ENCODE assay signal across 23 cellular contexts in genomic region chr6:77536701-77537100, GRCh38.
DNase-seq lines count a peak whose midpoint lies in the region; ATAC-seq, FAIRE-seq and TF ChIP-seq lines count a peak whose summit lies in the region.
"Had no signal": no experiment of that assay in that cellular context is flagged by ENCODE, and none has a peak within 500 bp of the region (broad histone marks: within the 10 kb centered on the region; RNA-seq: fewer than 3 reads in every experiment).

No MANE protein-coding gene starts in this region.

- BruUV-seq in HepG2 (replicated peaks; lab: Mats Ljungman, UMichigan) (no TSS peak), GM12878 (replicated peaks; lab: Mats Ljungman, UMichigan) (no TSS peak)

- H3K4me1 ChIP-seq in HepG2 (ENCODE audit: insufficient read depth, low read length), result no peaks in the 10 kb centered on the region
- H3K4me1 ChIP-seq in right lobe of liver, result no peaks in the 10 kb centered on the region
- no peaks in the 10 kb centered on the region for H3K4me1 ChIP-seq in GM12878 (ENCODE audit: control insufficient read depth, insufficient read depth, low read length)
- H3K4me1 ChIP-seq: BE2C, BLaER1 had no signal

- H3K27me3 ChIP-seq in HepG2 (ENCODE audit: control insufficient read depth in 1 of 2, insufficient read depth in 2 of 2, low read length in 2 of 2), result no peaks in the 10 kb centered on the region
- no peaks in the 10 kb centered on the region for H3K27me3 ChIP-seq in right lobe of liver
- no peaks in the 10 kb centered on the region for H3K27me3 ChIP-seq in GM12878 (replicated peaks in 1 of 2; ENCODE audit: control insufficient read depth in 2 of 2, insufficient read depth in 2 of 2, low read length in 1 of 2)
- H3K27me3 ChIP-seq: BE2C, BLaER1 had no signal

- H3K4me2 ChIP-seq in HepG2 (ENCODE audit: low read depth, low read length) (no peak overlapping the region), GM12878 (ENCODE audit: control insufficient read depth, insufficient read depth) (no peak overlapping the region)
- H3K4me2 ChIP-seq: BLaER1 had no signal

- no peak for TF ChIP-seq CTCF in HepG2 (CRISPR knock-in tag; IDR thresholded peaks at IDR 0.05)
- no peak for TF ChIP-seq CTCF in right lobe of liver (IDR thresholded peaks at IDR 0.05)
- no peak for TF ChIP-seq CTCF in GM12878 (IDR thresholded peaks at IDR 0.05 in 2 of 3, conservative IDR thresholded peaks at IDR 0.05 in 1 of 3; ENCODE audit: control insufficient read depth in 2 of 3, extremely low read depth in 1 of 3, insufficient read depth in 1 of 3, low read depth in 3 of 3, low read length in 3 of 3)

- no peaks in the 10 kb centered on the region for H3K36me3 ChIP-seq in HepG2 (replicated peaks in 1 of 2; ENCODE audit: control insufficient read depth in 1 of 2, insufficient read depth in 2 of 2, low read length in 2 of 2)
- H3K36me3 ChIP-seq in right lobe of liver, result no peaks in the 10 kb centered on the region
- H3K36me3 ChIP-seq in GM12878 (ENCODE audit: control insufficient read depth in 2 of 2, insufficient read depth in 2 of 2, low read length in 1 of 2), result no peaks in the 10 kb centered on the region
- H3K36me3 ChIP-seq: BE2C, BLaER1 had no signal

- CTCF ChIA-PET in HepG2 (lab: Yijun Ruan, JAX; ENCODE audit: low intra/inter-chr PET ratio, low total read pairs), result no interaction called here
- CTCF ChIA-PET in GM12878 (lab: Yijun Ruan, JAX), result interaction anchor here (0.6 to 1.6 kb wide), 5 partner anchors 9 to 62 kb away, joined by 3 to 4 read pairs (median 3); no protein-coding TSS in a partner anchor

- TF ChIP-seq EP300 in HepG2 (IDR thresholded peaks at IDR 0.05; ENCODE audit: low read depth in 2 of 2, low read length in 2 of 2) (no peak), HepG2 (CRISPR knock-in tag; IDR thresholded peaks at IDR 0.05; ENCODE audit: borderline replicate concordance) (no peak), GM12878 (IDR thresholded peaks at IDR 0.05; ENCODE audit: borderline replicate concordance in 1 of 2, control insufficient read depth in 1 of 2, low read depth in 2 of 2, low read length in 2 of 2) (no peak)

- H3K9ac ChIP-seq in HepG2 (ENCODE audit: insufficient read depth, low read depth, low read length) (no peak overlapping the region), GM12878 (ENCODE audit: control insufficient read depth, insufficient read depth, low read length) (no peak overlapping the region)
- H3K9ac ChIP-seq: BLaER1 had no signal

- no peak overlapping the region for H3K27ac ChIP-seq in HepG2 (ENCODE audit: extremely low read length, insufficient read depth, low read length)
- H3K27ac ChIP-seq in right lobe of liver, result no peak overlapping the region
- no peak overlapping the region for H3K27ac ChIP-seq in GM12878 (ENCODE audit: control insufficient read depth, insufficient read depth)
- H3K27ac ChIP-seq: 22Rv1, BLaER1 had no signal

- TF ChIP-seq RAD21 in HepG2 (CRISPR knock-in tag; IDR thresholded peaks at IDR 0.05) (no peak), GM12878 (IDR thresholded peaks at IDR 0.05; ENCODE audit: insufficient read depth, low read depth, low read length) (no peak)

- H2AFZ ChIP-seq in HepG2 (ENCODE audit: low read length), result no peak overlapping the region
- H2AFZ ChIP-seq in GM12878 (ENCODE audit: control insufficient read depth, low read depth, low read length), result no peak overlapping the region

- POLR2A ChIA-PET in HepG2 (lab: Yijun Ruan, JAX) (no interaction called here), GM12878 (lab: Charles Lee) (interaction anchor here (1.2 to 2.5 kb wide), 3 partner anchors 12 to 27 kb away, joined by 4 to 8 read pairs (median 6); no protein-coding TSS in a partner anchor)

- RAD21 ChIA-PET in GM12878 (lab: Charles Lee; ENCODE audit: unreplicated experiment), result interaction anchor here (1.3 to 5.3 kb wide), 3 partner anchors 13 to 56 kb away, joined by 3 to 61 read pairs (median 8); no protein-coding TSS in a partner anchor

- no peaks in the 10 kb centered on the region for H4K20me1 ChIP-seq in HepG2 (ENCODE audit: insufficient read depth, low read length)
- no peaks in the 10 kb centered on the region for H4K20me1 ChIP-seq in GM12878 (ENCODE audit: control insufficient read depth, insufficient read depth)
- H4K20me1 ChIP-seq: BLaER1 had no signal

- no peak for ATAC-seq in HepG2
- no peak for ATAC-seq in right lobe of liver
- ATAC-seq in GM12878, result peak; percentile 16
- ATAC-seq in left ventricle myocardium superior, result no peak

- DNase-seq in HepG2 (ENCODE audit: low spot score), result no peak
- no peak for DNase-seq in right lobe of liver
- DNase-seq in GM12878 (ENCODE audit: low read depth, low spot score), result no peak
- DNase-seq in left ventricle myocardium superior, result no peak
- DNase-seq in stimulated activated CD4-positive, alpha-beta T cell treated with anti-CD3 and anti-CD28 coated beads, Interleukin-4, amount 100 ng/mL, for 24 hours, result no peak
- DNase-seq: ACHN; BE2C; C1 segment of cervical spinal cord; CD4-positive, alpha-beta memory T cell; CD4-positive, CD25-positive, alpha-beta regulatory T cell; CD8-positive, alpha-beta memory T cell; COR-L47; DMS 273 treated with DMSO at 0.1 percent for 48 hours; DMS153; DMS53; DMS79; DND-41; EL; GDM1 had no signal

- in situ Hi-C loops in HepG2 (cut with HindIII; ENCODE audit: extremely low pct_ligation_motif_present, low pct_unique_long_range_greater_than_20kb), result no loop called here
- in situ Hi-C loops in GM12878 (cut with MboI), result no loop called here

- H3K9me3 ChIP-seq in HepG2 (ENCODE audit: low read length) (peaks cover 4% of the 10 kb centered on the region; the same call in 1 of the 2 replicates), right lobe of liver (no peaks in the 10 kb centered on the region), GM12878 (replicated peaks; ENCODE audit: control insufficient read depth, insufficient read depth, low read length) (no peaks in the 10 kb centered on the region)
- H3K9me3 ChIP-seq: BE2C, BLaER1 had no signal

- WGBS in HepG2 (ENCODE audit: low lambda C conversion rate), result 16% methylated on average over 7 of the region's 7 CpGs
- WGBS in right lobe of liver (ENCODE audit: insufficient coverage, low coverage, low lambda C conversion rate, missing lambda C conversion rate), result 67% methylated on average over 7 of the region's 7 CpGs
- WGBS in GM12878 (ENCODE audit: insufficient coverage, insufficient replicate concordance, low lambda C conversion rate, missing lambda C conversion rate), result 45% methylated on average over 7 of the region's 7 CpGs

- no peak overlapping the region for H3K4me3 ChIP-seq in HepG2 (replicated peaks in 1 of 3; ENCODE audit: insufficient read depth in 1 of 3, low read depth in 2 of 3, low read length in 3 of 3)
- H3K4me3 ChIP-seq in right lobe of liver, result no peak overlapping the region
- H3K4me3 ChIP-seq in GM12878, result no peak overlapping the region
- H3K4me3 ChIP-seq: BLaER1 had no signal

- FAIRE-seq in HepG2 (lab: Jason Lieb, UNC), result no peak
- no peak for FAIRE-seq in GM12878 (lab: Jason Lieb, UNC)
- FAIRE-seq: GM12891, GM19239 had no signal

- H3K79me2 ChIP-seq in HepG2 (ENCODE audit: insufficient read depth, low read length) (no peaks in the 10 kb centered on the region), GM12878 (ENCODE audit: control insufficient read depth, insufficient read depth, low read length) (no peaks in the 10 kb centered on the region)

- intact Hi-C loops in HepG2 (cut with micrococcal nuclease; ENCODE audit: unreplicated experiment) (no loop called here), right lobe of liver (cut with DNase I) (no loop called here), GM12878 (cut with micrococcal nuclease; ENCODE audit: unreplicated experiment) (no loop called here), left ventricle myocardium superior (cut with micrococcal nuclease) (no loop called here)

- TF ChIP-seq POLR2A in HepG2 (IDR thresholded peaks at IDR 0.05; ENCODE audit: insufficient read depth in 1 of 2, low read depth in 2 of 2, low read length in 2 of 2), result no peak
- TF ChIP-seq POLR2A in right lobe of liver (IDR thresholded peaks at IDR 0.05), result no peak
- TF ChIP-seq POLR2A in GM12878 (IDR thresholded peaks at IDR 0.05; ENCODE audit: low read depth, low read length), result no peak

- SMC1A ChIA-PET in GM12878 (lab: Charles Lee; ENCODE audit: uncharacterized antibody, unreplicated experiment), result interaction anchor here (0.7 to 20.8 kb wide), 5 partner anchors 10 to 44 kb away, joined by 3 to 524 read pairs (median 3); no protein-coding TSS in a partner anchor

TF ChIP-seq in HepG2, 621 proteins besides CTCF, POLR2A, EP300 and RAD21:
- TF ChIP-seq ZNF589 (CRISPR knock-in tag; conservative IDR thresholded peaks at IDR 0.05), result no peak
- TF ChIP-seq GFI1 (CRISPR knock-in tag; IDR thresholded peaks at IDR 0.05; ENCODE audit: borderline replicate concordance), result no peak
- TF ChIP-seq MAFK (conservative IDR thresholded peaks at IDR 0.05 in 1 of 2, IDR thresholded peaks at IDR 0.05 in 1 of 2; ENCODE audit: low read length in 2 of 2), result peak; percentile 59 to 73; a peak in 3 of 4 replicates
- TF ChIP-seq MAFF (IDR thresholded peaks at IDR 0.05; ENCODE audit: low read depth, low read length), result peak; percentile 67
- no peak for TF ChIP-seq ATAD3A (CRISPR knock-in tag; IDR thresholded peaks at IDR 0.05)
- TF ChIP-seq SATB2 (CRISPR knock-in tag; IDR thresholded peaks at IDR 0.05), result no peak
- TF ChIP-seq ZFP36L1 (CRISPR knock-in tag; IDR thresholded peaks at IDR 0.05), result no peak
TF ChIP-seq in HepG2: peak in this region for 2.

TF ChIP-seq in GM12878, 131 proteins besides CTCF, POLR2A, EP300 and RAD21 (continues in another document):
- no peak for TF ChIP-seq FOXK2 (IDR thresholded peaks at IDR 0.05)
- TF ChIP-seq YBX1 (IDR thresholded peaks at IDR 0.05), result no peak
- TF ChIP-seq RELB (IDR thresholded peaks at IDR 0.05; ENCODE audit: low read depth), result no peak
- TF ChIP-seq SPI1 (IDR thresholded peaks at IDR 0.05; ENCODE audit: borderline replicate concordance, insufficient read depth, low read depth, low read length), result no peak
